In the genomic region with DNA sequence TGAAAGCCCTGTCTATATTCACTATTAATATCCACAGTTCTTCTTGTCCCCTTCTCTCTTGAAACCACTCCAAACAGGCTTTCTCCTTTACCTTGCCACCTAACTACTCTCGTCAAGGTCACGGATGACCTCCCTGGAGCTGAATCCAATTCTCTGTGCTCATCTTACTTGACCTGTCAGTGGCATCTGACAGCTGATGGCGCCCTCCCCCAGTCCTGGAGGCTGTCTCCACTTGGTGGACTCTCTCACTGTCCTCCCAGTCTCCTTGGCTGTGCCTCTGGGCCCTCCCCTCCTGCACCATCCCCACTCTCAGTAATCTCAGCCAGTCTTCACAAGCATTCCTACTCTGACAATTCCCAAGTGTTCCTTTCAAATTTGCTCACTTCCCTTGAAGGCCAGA, we compare ENCODE assay signal across 1 cellular context.
TF ChIP-seq lines count a peak whose summit lies in the region.

No MANE protein-coding gene starts in this region.

TF ChIP-seq in K562, 482 proteins besides CTCF, POLR2A, EP300 and RAD21 (continued from another document):
- TF ChIP-seq, protein P1, sequence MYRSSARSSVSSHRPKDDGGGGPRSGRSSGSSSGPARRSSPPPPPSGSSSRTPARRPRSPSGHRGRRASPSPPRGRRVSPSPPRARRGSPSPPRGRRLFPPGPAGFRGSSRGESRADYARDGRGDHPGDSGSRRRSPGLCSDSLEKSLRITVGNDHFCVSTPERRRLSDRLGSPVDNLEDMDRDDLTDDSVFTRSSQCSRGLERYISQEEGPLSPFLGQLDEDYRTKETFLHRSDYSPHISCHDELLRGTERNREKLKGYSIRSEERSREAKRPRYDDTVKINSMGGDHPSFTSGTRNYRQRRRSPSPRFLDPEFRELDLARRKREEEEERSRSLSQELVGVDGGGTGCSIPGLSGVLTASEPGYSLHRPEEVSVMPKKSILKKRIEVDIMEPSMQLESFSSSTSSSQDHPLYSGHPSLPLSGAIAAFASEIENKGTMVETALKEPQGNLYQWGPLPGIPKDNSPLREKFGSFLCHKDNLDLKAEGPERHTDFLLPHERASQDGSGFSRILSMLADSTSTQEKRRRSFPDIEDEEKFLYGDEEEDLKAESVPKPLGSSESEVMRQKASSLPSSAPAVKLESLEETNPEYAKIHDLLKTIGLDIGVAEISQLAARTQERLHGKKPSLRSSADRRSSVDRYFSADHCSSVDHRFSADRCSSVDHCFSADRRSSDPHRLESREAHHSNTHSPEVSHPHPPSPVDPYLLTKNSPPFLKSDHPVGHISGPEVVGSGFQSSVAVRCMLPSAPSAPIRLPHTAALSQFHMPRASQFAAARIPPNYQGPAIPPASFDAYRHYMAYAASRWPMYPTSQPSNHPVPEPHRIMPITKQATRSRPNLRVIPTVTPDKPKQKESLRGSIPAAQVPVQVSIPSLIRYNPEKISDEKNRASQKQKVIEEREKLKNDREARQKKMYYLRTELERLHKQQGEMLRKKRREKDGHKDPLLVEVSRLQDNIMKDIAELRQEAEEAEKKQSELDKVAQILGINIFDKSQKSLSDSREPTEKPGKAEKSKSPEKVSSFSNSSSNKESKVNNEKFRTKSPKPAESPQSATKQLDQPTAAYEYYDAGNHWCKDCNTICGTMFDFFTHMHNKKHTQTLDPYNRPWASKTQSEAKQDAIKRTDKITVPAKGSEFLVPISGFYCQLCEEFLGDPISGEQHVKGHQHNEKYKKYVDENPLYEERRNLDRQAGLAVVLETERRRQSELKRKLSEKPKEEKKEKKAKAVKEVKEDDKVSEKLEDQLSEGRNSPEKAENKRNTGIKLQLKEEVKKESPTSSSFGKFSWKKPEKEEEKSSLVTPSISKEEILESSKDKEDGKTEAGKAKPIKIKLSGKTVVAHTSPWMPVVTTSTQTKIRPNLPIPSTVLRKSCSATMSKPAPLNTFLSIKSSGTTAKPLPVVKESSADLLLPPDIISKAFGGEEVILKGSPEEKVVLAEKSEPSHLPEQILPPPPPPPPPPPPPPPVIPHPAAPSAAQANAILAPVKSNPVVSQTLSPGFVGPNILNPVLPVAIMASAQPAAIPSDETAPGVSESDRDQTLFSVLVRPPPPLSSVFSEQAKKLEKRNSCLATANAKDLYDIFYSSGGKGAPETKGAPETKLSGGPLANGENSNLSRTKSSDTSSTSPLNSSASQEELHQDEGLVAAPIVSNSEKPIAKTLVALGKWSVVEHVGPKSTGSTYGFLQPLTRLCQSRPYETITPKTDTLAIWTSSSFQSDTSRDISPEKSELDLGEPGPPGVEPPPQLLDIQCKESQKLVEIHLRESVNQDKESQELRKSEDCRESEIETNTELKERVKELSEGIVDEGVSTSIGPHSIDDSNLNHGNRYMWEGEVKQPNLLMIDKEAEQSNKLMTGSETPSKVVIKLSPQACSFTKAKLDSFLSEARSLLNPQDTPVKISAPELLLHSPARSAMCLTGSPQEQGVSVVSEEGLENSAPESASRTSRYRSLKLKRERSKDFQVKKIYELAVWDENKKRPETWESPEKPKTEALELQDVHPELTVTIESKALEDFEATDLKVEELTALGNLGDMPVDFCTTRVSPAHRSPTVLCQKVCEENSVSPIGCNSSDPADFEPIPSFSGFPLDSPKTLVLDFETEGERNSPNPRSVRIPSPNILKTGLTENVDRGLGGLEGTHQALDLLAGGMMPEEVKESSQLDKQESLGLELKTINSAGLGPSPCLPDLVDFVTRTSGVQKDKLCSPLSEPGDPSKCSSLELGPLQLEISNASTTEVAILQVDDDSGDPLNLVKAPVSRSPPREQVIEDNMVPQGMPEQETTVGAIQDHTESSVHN (IDR thresholded peaks at IDR 0.05; ENCODE audit: borderline replicate concordance in 1 of 2, low read depth in 1 of 2), result no peak
- no peak for TF ChIP-seq ZNF23 (CRISPR knock-in tag; IDR thresholded peaks at IDR 0.05)
- peak; percentile 94 for TF ChIP-seq ZBTB17 (CRISPR knock-in tag; IDR thresholded peaks at IDR 0.05)
- TF ChIP-seq, protein P2, sequence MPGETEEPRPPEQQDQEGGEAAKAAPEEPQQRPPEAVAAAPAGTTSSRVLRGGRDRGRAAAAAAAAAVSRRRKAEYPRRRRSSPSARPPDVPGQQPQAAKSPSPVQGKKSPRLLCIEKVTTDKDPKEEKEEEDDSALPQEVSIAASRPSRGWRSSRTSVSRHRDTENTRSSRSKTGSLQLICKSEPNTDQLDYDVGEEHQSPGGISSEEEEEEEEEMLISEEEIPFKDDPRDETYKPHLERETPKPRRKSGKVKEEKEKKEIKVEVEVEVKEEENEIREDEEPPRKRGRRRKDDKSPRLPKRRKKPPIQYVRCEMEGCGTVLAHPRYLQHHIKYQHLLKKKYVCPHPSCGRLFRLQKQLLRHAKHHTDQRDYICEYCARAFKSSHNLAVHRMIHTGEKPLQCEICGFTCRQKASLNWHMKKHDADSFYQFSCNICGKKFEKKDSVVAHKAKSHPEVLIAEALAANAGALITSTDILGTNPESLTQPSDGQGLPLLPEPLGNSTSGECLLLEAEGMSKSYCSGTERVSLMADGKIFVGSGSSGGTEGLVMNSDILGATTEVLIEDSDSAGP (CRISPR knock-in tag; IDR thresholded peaks at IDR 0.05), result no peak
- TF ChIP-seq PHB2 (IDR thresholded peaks at IDR 0.05; ENCODE audit: low read depth), result no peak
- TF ChIP-seq, protein P3, sequence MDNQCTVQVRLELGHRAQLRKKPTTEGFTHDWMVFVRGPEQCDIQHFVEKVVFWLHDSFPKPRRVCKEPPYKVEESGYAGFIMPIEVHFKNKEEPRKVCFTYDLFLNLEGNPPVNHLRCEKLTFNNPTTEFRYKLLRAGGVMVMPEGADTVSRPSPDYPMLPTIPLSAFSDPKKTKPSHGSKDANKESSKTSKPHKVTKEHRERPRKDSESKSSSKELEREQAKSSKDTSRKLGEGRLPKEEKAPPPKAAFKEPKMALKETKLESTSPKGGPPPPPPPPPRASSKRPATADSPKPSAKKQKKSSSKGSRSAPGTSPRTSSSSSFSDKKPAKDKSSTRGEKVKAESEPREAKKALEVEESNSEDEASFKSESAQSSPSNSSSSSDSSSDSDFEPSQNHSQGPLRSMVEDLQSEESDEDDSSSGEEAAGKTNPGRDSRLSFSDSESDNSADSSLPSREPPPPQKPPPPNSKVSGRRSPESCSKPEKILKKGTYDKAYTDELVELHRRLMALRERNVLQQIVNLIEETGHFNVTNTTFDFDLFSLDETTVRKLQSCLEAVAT (IDR thresholded peaks at IDR 0.05), result peak in 1 of 2 experiments; percentile 95; a peak in 2 of 4 replicates
- TF ChIP-seq ZNF408 (CRISPR knock-in tag; IDR thresholded peaks at IDR 0.05; ENCODE audit: low read depth), result no peak
- no peak for TF ChIP-seq NR1H2 (CRISPR knock-in tag; IDR thresholded peaks at IDR 0.05)
- no peak for TF ChIP-seq MYC (IDR thresholded peaks at IDR 0.05; ENCODE audit: low read depth, low read length)
- TF ChIP-seq MYC (CRISPR knock-in tag; IDR thresholded peaks at IDR 0.05; ENCODE audit: borderline replicate concordance, low read depth), result no peak
- TF ChIP-seq MIER1 (IDR thresholded peaks at IDR 0.05; ENCODE audit: low read depth), result no peak
- TF ChIP-seq MTA2 (IDR thresholded peaks at IDR 0.05; ENCODE audit: low read depth), result no peak
- TF ChIP-seq NR3C1 (CRISPR knock-in tag; IDR thresholded peaks at IDR 0.05), result no peak
- no peak for TF ChIP-seq HIVEP1 (CRISPR knock-in tag; IDR thresholded peaks at IDR 0.05)
- TF ChIP-seq ZNF174 (CRISPR knock-in tag; IDR thresholded peaks at IDR 0.05), result no peak
- no peak for TF ChIP-seq PHF8 (IDR thresholded peaks at IDR 0.05; ENCODE audit: borderline replicate concordance, low read length)
- no peak for TF ChIP-seq SP2 (IDR thresholded peaks at IDR 0.05; ENCODE audit: extremely low read depth, low read depth, low read length, poor library complexity, severe bottlenecking)
- TF ChIP-seq, protein P4, sequence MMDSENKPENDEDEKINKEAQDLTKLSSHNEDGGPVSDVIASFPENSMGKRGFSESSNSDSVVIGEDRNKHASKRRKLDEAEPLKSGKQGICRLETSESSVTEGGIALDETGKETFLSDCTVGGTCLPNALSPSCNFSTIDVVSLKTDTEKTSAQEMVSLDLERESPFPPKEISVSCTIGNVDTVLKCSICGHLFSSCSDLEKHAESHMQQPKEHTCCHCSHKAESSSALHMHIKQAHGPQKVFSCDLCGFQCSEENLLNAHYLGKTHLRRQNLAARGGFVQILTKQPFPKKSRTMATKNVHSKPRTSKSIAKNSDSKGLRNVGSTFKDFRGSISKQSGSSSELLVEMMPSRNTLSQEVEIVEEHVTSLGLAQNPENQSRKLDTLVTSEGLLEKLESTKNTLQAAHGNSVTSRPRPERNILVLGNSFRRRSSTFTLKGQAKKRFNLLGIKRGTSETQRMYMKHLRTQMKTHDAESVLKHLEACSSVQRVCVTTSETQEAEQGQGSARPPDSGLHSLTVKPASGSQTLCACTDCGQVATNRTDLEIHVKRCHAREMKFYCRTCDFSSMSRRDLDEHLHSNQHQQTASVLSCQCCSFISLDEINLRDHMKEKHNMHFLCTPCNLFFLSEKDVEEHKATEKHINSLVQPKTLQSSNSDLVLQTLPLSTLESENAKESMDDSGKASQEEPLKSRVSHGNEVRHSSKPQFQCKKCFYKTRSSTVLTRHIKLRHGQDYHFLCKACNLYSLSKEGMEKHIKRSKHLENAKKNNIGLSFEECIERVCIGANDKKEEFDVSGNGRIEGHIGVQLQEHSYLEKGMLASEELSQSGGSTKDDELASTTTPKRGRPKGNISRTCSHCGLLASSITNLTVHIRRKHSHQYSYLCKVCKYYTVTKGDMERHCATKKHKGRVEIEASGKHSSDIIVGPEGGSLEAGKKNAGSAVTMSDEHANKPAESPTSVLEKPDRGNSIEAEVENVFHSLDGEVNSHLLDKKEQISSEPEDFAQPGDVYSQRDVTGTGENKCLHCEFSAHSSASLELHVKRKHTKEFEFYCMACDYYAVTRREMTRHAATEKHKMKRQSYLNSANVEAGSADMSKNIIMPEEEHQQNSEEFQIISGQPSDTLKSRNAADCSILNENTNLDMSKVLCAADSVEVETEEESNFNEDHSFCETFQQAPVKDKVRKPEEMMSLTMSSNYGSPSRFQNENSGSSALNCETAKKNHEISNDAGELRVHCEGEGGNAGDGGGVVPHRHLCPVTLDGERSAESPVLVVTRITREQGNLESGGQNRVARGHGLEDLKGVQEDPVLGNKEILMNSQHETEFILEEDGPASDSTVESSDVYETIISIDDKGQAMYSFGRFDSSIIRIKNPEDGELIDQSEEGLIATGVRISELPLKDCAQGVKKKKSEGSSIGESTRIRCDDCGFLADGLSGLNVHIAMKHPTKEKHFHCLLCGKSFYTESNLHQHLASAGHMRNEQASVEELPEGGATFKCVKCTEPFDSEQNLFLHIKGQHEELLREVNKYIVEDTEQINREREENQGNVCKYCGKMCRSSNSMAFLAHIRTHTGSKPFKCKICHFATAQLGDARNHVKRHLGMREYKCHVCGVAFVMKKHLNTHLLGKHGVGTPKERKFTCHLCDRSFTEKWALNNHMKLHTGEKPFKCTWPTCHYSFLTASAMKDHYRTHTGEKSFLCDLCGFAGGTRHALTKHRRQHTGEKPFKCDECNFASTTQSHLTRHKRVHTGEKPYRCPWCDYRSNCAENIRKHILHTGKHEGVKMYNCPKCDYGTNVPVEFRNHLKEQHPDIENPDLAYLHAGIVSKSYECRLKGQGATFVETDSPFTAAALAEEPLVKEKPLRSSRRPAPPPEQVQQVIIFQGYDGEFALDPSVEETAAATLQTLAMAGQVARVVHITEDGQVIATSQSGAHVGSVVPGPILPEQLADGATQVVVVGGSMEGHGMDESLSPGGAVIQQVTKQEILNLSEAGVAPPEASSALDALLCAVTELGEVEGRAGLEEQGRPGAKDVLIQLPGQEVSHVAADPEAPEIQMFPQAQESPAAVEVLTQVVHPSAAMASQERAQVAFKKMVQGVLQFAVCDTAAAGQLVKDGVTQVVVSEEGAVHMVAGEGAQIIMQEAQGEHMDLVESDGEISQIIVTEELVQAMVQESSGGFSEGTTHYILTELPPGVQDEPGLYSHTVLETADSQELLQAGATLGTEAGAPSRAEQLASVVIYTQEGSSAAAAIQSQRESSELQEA (IDR thresholded peaks at IDR 0.05; ENCODE audit: low read depth), result no peak
- no peak for TF ChIP-seq ZNF431 (CRISPR knock-in tag; IDR thresholded peaks at IDR 0.05)
- TF ChIP-seq, protein P5, sequence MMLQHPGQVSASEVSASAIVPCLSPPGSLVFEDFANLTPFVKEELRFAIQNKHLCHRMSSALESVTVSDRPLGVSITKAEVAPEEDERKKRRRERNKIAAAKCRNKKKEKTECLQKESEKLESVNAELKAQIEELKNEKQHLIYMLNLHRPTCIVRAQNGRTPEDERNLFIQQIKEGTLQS (IDR thresholded peaks at IDR 0.05), result no peak
- TF ChIP-seq, protein P5 (CRISPR knock-in tag; conservative IDR thresholded peaks at IDR 0.05), result no peak
- no peak for TF ChIP-seq SMAD4 (CRISPR knock-in tag; conservative IDR thresholded peaks at IDR 0.05)
- TF ChIP-seq ARHGAP35 (IDR thresholded peaks at IDR 0.05; ENCODE audit: partially characterized antibody), result no peak
- TF ChIP-seq BCL6 (CRISPR knock-in tag; IDR thresholded peaks at IDR 0.05), result no peak
TF ChIP-seq in K562: peak in this region for 9.
